31 cellular contexts compared by ENCODE assay signal in the genomic region with DNA sequence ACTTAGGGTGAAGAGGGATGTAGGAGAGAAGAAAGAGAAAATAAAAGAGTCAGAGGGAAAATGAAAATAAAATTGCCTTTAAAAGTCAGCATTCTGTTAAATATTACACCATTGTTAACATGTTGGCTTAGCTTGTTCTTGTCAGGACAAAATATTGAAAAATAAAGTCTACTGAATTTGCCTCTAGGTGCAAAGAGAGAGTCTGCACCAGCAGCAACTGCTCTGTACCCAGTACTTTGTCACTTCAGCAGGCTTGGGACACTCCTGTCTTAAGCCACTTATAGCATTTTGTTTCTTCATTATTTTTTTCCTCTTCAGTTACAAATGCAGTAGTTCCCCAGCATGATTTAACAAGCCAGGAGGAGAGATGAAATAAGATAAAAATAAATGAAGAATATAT. TPM values are rescaled to one million over a fixed set of nuclear protein-coding genes. Genes with fewer than 3 reads are reported as not detected.
"Had no signal": no experiment of that assay in that cellular context is flagged by ENCODE, and none has a peak within 500 bp of the region (broad histone marks: within the 10 kb centered on the region; RNA-seq: fewer than 3 reads in every experiment).

No MANE protein-coding gene starts in this region.

- H3K36me3 ChIP-seq: Peyer's patch, SJSA1 had no signal

- ATAC-seq: PC-3 had no signal

- H3K4me1 ChIP-seq: Peyer's patch, SJSA1 had no signal

- H3K27me3 ChIP-seq: Peyer's patch, SJSA1 had no signal

- H3K27ac ChIP-seq: KMS-11, Peyer's patch, SJSA1 had no signal

- H3K9ac ChIP-seq: KMS-11 had no signal

- H3K9me3 ChIP-seq: Peyer's patch, SJSA1 had no signal

- H3K4me3 ChIP-seq: Peyer's patch, SJSA1 had no signal

- H3K4me2 ChIP-seq: KMS-11 had no signal

- DNase-seq: Karpas-422, MM.1S, MV-4-11, NCI-H1092, NCI-H1105, NCI-H1417 treated with DMSO at 0.1 percent for 48 hours, NCI-H1436 treated with DMSO at 0.1 percent for 48 hours, NCI-H1694 treated with DMSO at 0.1 percent for 48 hours, NCI-H187 treated with DMSO at 0.1 percent for 48 hours, NCI-H2029, NCI-H2081, NCI-H2171, NCI-H226, NCI-H446 treated with DMSO at 0.1 percent for 48 hours, NCI-H510A, NCI-H524, NCI-H526, NCI-H69, NCI-H748 treated with DMSO at 0.1 percent for 48 hours, NCI-H82, PC-3, Peyer's patch, Right ventricle myocardium superior, RPMI8226, SHP77 treated with DMSO at 0.1 percent for 48 hours, SW 1271, T-helper 1 cell had no signal

RNA-seq across cellular contexts. Expression of a gene that starts 11.0 kb away (rescaled TPM):
- total RNA-seq: MCF 10A, OCI-LY7, PC-3, Peyer's patch, SJSA1 had no signal
